In genomic region chr14:100692859-100693558, GRCh38 we compare ENCODE assay signal across 2 cellular contexts.
TF ChIP-seq lines count a peak whose summit lies in the region.

No MANE protein-coding gene starts in this region.

TF ChIP-seq in GM23338, 12 proteins besides CTCF, POLR2A, EP300 and RAD21 (continued from another document):
- TF ChIP-seq ZNF114 (CRISPR knock-in tag; IDR thresholded peaks at IDR 0.05) = no peak
- no peak for TF ChIP-seq EZH2 (IDR thresholded peaks at IDR 0.05; ENCODE audit: low read depth, unreplicated experiment)
- no peak for TF ChIP-seq ZNF462 (CRISPR knock-in tag; IDR thresholded peaks at IDR 0.05)
- no peak for TF ChIP-seq ETS1 (IDR thresholded peaks at IDR 0.05)
- no peak for TF ChIP-seq JUNB (IDR thresholded peaks at IDR 0.05; ENCODE audit: unreplicated experiment)
- no peak for TF ChIP-seq REST (IDR thresholded peaks at IDR 0.05; ENCODE audit: unreplicated experiment)

TF ChIP-seq in H1, 55 proteins besides CTCF, POLR2A, EP300 and RAD21 (continued from another document):
- no peak for TF ChIP-seq ATF2 (IDR thresholded peaks at IDR 0.05; ENCODE audit: low read length)
- no peak for TF ChIP-seq KDM5A (IDR thresholded peaks at IDR 0.05; ENCODE audit: low read length)
- no peak for TF ChIP-seq ZNF274 (IDR thresholded peaks at IDR 0.05; ENCODE audit: borderline replicate concordance, extremely low read depth, low read length)
- no peak for TF ChIP-seq CEBPB (IDR thresholded peaks at IDR 0.05; ENCODE audit: low read depth, low read length)
- TF ChIP-seq TCF12 (IDR thresholded peaks at IDR 0.05; ENCODE audit: low read depth, low read length) = no peak
- TF ChIP-seq SUZ12 (IDR thresholded peaks at IDR 0.05; ENCODE audit: low read length) = no peak
- TF ChIP-seq SP2 (IDR thresholded peaks at IDR 0.05; ENCODE audit: low read length) = no peak
- TF ChIP-seq NANOG (IDR thresholded peaks at IDR 0.05; ENCODE audit: insufficient read depth, low read depth, low read length, poor library complexity, severe bottlenecking) = no peak
- no peak for TF ChIP-seq CTBP2 (IDR thresholded peaks at IDR 0.05; ENCODE audit: borderline replicate concordance, insufficient read depth, insufficient read length, low read length)
- TF ChIP-seq RNF2 (IDR thresholded peaks at IDR 0.05; ENCODE audit: borderline replicate concordance, low read depth, low read length, missing control alignments, poor library complexity, severe bottlenecking) = no peak
- TF ChIP-seq HDAC6 (IDR thresholded peaks at IDR 0.05; ENCODE audit: low read depth, low read length) = no peak
- TF ChIP-seq SIN3A (conservative IDR thresholded peaks at IDR 0.05 in 1 of 2, IDR thresholded peaks at IDR 0.05 in 1 of 2; ENCODE audit: low read depth in 1 of 2, low read length in 2 of 2) = no peak
- no peak for TF ChIP-seq USF2 (IDR thresholded peaks at IDR 0.05; ENCODE audit: low read length)
